Comparison of ENCODE assay signal across 22 cellular contexts in the genomic region with DNA sequence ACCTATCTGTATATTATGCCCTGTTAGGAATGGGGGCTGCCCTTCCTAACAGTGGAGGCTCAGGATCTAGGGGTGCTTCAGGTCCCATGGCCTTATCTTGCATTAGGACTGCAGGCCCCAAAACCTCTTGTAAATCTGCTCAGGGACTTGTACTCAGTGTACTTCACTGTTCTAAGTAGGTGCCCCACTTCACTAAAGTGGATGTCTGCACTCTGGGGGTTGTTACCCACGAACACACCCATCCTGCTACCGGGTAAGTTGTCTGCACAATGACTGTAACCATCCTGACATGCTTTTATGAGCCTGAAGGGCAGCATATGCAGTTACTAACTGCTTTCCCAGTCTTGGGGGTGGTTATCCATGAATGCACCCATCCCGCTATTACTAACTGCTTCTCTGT.
"Had no signal": no experiment of that assay in that cellular context is flagged by ENCODE, and none has a peak within 500 bp of the region (broad histone marks: within the 10 kb centered on the region; RNA-seq: fewer than 3 reads in every experiment).

No MANE protein-coding gene starts in this region.

- ATAC-seq: effector memory CD8-positive, alpha-beta T cell; esophagus mucosa; gastrocnemius medialis; heart right ventricle; left colon; left ventricle myocardium superior had no signal

- H3K27ac ChIP-seq: colonic mucosa, epithelial cell of prostate, esophagus squamous epithelium, gastrocnemius medialis, heart right ventricle had no signal

- H3K36me3 ChIP-seq: colonic mucosa, esophagus squamous epithelium, gastrocnemius medialis, heart right ventricle had no signal

- H3K4me1 ChIP-seq: colonic mucosa, esophagus squamous epithelium, gastrocnemius medialis, heart right ventricle had no signal

- H3K4me3 ChIP-seq: colonic mucosa, esophagus squamous epithelium, gastrocnemius medialis, heart right ventricle, lung had no signal

- H3K9me3 ChIP-seq: colonic mucosa, esophagus squamous epithelium, gastrocnemius medialis, heart right ventricle had no signal

- DNase-seq: colonic mucosa; cortex of kidney; effector CD8-positive, alpha-beta T cell; effector memory CD8-positive, alpha-beta T cell; endodermal cell; erythroblast; esophagus squamous epithelium; foreskin fibroblast; foreskin melanocyte; gastrocnemius medialis; glutamatergic neuron; head of caudate nucleus; heart right ventricle; hippocampal formation; left colon; left ventricle myocardium superior; mammary epithelial cell; mesendoderm; midbrain had no signal

- H3K27me3 ChIP-seq: colonic mucosa, esophagus squamous epithelium, gastrocnemius medialis had no signal
